ENCODE assay signal across 8 cellular contexts in genomic region chr6:72218125-72218524, GRCh38.
DNase-seq lines count a peak whose midpoint lies in the region; ATAC-seq and TF ChIP-seq lines count a peak whose summit lies in the region.

No MANE protein-coding gene starts in this region.

- H3K27ac Mint-ChIP-seq in immature natural killer cell, result no peak overlapping the region

- H3K4me3 ChIP-seq in OCI-LY3 (ENCODE audit: low read length) (no peak overlapping the region), foreskin fibroblast (ENCODE audit: low read depth in 1 of 2, low read length in 2 of 2) (no peak overlapping the region), suprapubic skin (no peak overlapping the region)

- no peak for TF ChIP-seq EP300 in suprapubic skin (IDR thresholded peaks at IDR 0.05)

- H2AFZ ChIP-seq in OCI-LY3 (ENCODE audit: low read depth, low read length), result no peak overlapping the region

- 3% methylated on average over 2 of the region's 2 CpGs for WGBS in suprapubic skin

- H3K9me3 Mint-ChIP-seq in immature natural killer cell, result peaks cover 0 to 12% (median 4%) of the 10 kb centered on the region in 6 donors

- no peak for TF ChIP-seq POLR2A in suprapubic skin (IDR thresholded peaks at IDR 0.05)

- H3K9ac ChIP-seq in OCI-LY3 (ENCODE audit: low read length), result no peak overlapping the region

- ATAC-seq in GM18498 (IDR thresholded peaks at IDR 0.05; ENCODE audit: unreplicated experiment) (peak; percentile 88), HG02763 (IDR thresholded peaks at IDR 0.05; ENCODE audit: unreplicated experiment) (peak; percentile 66)

- DNase-seq in foreskin fibroblast (peak; percentile 4 to 36), stromal cell of bone marrow (ENCODE audit: low read depth) (peak; percentile 5), suprapubic skin (ENCODE audit: low spot score in 2 of 2) (no peak), immature natural killer cell (no peak)

- no peaks in the 10 kb centered on the region for H3K36me3 ChIP-seq in OCI-LY3 (replicated peaks; ENCODE audit: low read depth, low read length)
- no peaks in the 10 kb centered on the region for H3K36me3 ChIP-seq in suprapubic skin

- TF ChIP-seq CTCF in 22Rv1 (IDR thresholded peaks at IDR 0.05), result peak; percentile 69
- TF ChIP-seq CTCF in OCI-LY3 (IDR thresholded peaks at IDR 0.05; ENCODE audit: low read depth, low read length), result peak; percentile 34; the same call in 1 of the 2 replicates
- peak; percentile 58 for TF ChIP-seq CTCF in foreskin fibroblast (IDR thresholded peaks at IDR 0.05; ENCODE audit: low read depth, low read length)
- no peak for TF ChIP-seq CTCF in suprapubic skin (IDR thresholded peaks at IDR 0.05)

- H3K4me2 ChIP-seq in OCI-LY3 (ENCODE audit: low read length), result 0 out of 2 replicates have a peak overlapping the region, but pooled peaks have one; percentile 3

- H3K27me3 Mint-ChIP-seq in immature natural killer cell (ENCODE audit: low read depth in 3 of 3), result no peaks in the 10 kb centered on the region

- H3K4me1 ChIP-seq in OCI-LY3 (ENCODE audit: low read length) (no peaks in the 10 kb centered on the region), suprapubic skin (no peaks in the 10 kb centered on the region)

- H3K4me1 Mint-ChIP-seq in immature natural killer cell, result no peaks in the 10 kb centered on the region

- no peaks in the 10 kb centered on the region for H3K79me2 ChIP-seq in OCI-LY3 (ENCODE audit: low read length)

- H3K27me3 ChIP-seq in OCI-LY3 (ENCODE audit: low read depth, low read length), result no peaks in the 10 kb centered on the region
- no peaks in the 10 kb centered on the region for H3K27me3 ChIP-seq in suprapubic skin

- no peak overlapping the region for H3K4me3 Mint-ChIP-seq in immature natural killer cell

- H3K27ac ChIP-seq in 22Rv1 (peak overlapping the region; percentile 74), OCI-LY3 (ENCODE audit: low read length) (no peak overlapping the region), suprapubic skin (no peak overlapping the region)

- H3K9me3 ChIP-seq in OCI-LY3 (ENCODE audit: insufficient read depth, low read length) (no peaks in the 10 kb centered on the region), suprapubic skin (no peaks in the 10 kb centered on the region)

- H4K20me1 ChIP-seq in OCI-LY3 (ENCODE audit: insufficient read depth, low read length), result no peaks in the 10 kb centered on the region

- H3K36me3 Mint-ChIP-seq in immature natural killer cell, result no peaks in the 10 kb centered on the region

Comparison
In these comparisons a context has a peak if more than half of its experiments do, and no peak if none do; other contexts are left out.
1. CTCF ChIP-seq: peak in 22Rv1 (single experiment), OCI-LY3 (single experiment) and foreskin fibroblast (single experiment); none in suprapubic skin (0 of 2).
2. DNase-seq: peak in foreskin fibroblast (2 of 2) and stromal cell of bone marrow (single experiment); none in suprapubic skin (0 of 2) and immature natural killer cell (0 of 3).